ENCODE assay signal across 7 cellular contexts in the genomic region with DNA sequence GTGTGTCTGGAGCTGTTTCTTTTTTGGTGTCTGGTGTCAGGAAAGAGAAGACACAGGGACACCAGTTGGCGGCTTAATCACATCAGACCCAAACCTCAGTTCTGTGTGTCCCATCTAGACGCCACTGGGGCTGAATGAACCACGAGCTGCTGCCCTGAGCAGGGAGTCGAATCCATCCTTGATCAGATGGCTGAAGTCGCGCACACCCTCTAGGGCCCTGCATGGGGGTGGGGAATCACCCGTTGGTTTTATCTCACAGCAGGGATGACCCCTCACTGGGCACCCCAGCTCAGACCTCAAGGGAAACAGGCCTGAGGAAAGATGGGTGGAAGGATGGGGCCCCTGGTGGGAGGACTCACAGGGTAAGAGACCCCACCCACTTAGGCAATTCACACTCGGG.
"Had no signal": no experiment of that assay in that cellular context is flagged by ENCODE, and none has a peak within 500 bp of the region (broad histone marks: within the 10 kb centered on the region; RNA-seq: fewer than 3 reads in every experiment).

No MANE protein-coding gene starts in this region.

- ATAC-seq: GM23338, K562 had no signal

- H3K4me3 ChIP-seq: GM23338, K562 had no signal

- DNase-seq: H9, HCEC 1CT, HFFc6, IMR-90, KG1 had no signal
